ENCODE assay signal across 6 cellular contexts in the genomic region with DNA sequence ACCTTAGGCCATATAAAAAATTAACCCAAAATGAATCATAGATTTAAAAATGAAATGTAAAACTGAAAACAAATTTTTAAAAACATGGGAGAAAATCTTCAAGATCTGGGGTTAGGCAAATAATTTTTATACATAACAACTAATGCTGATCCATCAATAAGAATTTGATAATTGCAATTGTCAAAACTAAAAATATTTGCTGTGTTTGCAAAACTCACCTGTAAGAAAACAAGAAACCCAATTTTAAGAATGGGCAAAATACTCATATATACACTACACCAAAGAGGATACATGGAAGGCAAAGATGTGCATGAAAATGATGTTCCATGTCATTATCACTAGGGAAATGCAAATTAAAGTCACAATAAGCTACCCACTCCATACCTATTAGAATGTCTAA.
"Had no signal": no experiment of that assay in that cellular context is flagged by ENCODE, and none has a peak within 500 bp of the region (broad histone marks: within the 10 kb centered on the region; RNA-seq: fewer than 3 reads in every experiment).

No MANE protein-coding gene starts in this region.

- DNase-seq: Karpas-422, KBM-7, KG1 had no signal

- FAIRE-seq: HTR-8/SVneo had no signal

- H3K27ac ChIP-seq: HL-60, KMS-11 had no signal

- H3K9ac ChIP-seq: KMS-11 had no signal

- H3K4me2 ChIP-seq: KMS-11 had no signal
